Comparison of ENCODE assay signal across 8 cellular contexts in genomic region chr12:53268009-53268636, GRCh38. TPM values are rescaled to one million over a fixed set of nuclear protein-coding genes. Genes with fewer than 3 reads are reported as not detected.
DNase-seq lines count a peak whose midpoint lies in the region; ATAC-seq and TF ChIP-seq lines count a peak whose summit lies in the region.

ESPL1 (plus strand) TSS chr12:53268299; CDS start chr12:53268767, 468 bp downstream.

- H3K4me1 ChIP-seq in lung (ENCODE audit: control insufficient read depth in 2 of 2, insufficient read depth in 2 of 2, low read length in 2 of 2) = peaks cover 0 to 3% of the 10 kb centered on the region in 2 donors

- no peaks in the 10 kb centered on the region for H3K27me3 ChIP-seq in lung (ENCODE audit: control insufficient read depth, insufficient read depth)

- TF ChIP-seq POLR2A in GM19193 (IDR thresholded peaks at IDR 0.05; ENCODE audit: extremely low read depth, insufficient read depth, insufficient read length) = peak; percentile 66

- 0% methylated on average over 52 to 59 of the region's 59 CpGs for WGBS in lung, 2 donors

- peak; percentile 77 for ATAC-seq in HG03378 (IDR thresholded peaks at IDR 0.05; ENCODE audit: unreplicated experiment)
- peak; percentile 91 for ATAC-seq in lung (ENCODE audit: insufficient read depth, low FRiP score)

- H3K27ac ChIP-seq in C4-2B (peak within 1 kb of the TSS; percentile 79), lung (ENCODE audit: low read depth in 1 of 2, low read length in 1 of 2) (no peak within 1 kb of the TSS)

- no peaks in the 10 kb centered on the region for H3K36me3 ChIP-seq in lung (ENCODE audit: control insufficient read depth in 2 of 2, insufficient read depth in 2 of 2, low read length in 2 of 2)

- H3K9me3 ChIP-seq in lung (ENCODE audit: control insufficient read depth in 2 of 2, insufficient read depth in 1 of 2, low read length in 1 of 2) = no peaks in the 10 kb centered on the region

- H3K4me3 ChIP-seq in lung = peak within 1 kb of the TSS; percentile 69

- TF ChIP-seq CTCF in C4-2B (conservative IDR thresholded peaks at IDR 0.05) (no peak), lung (IDR thresholded peaks at IDR 0.05; ENCODE audit: control extremely low read depth, extremely low read depth) (peak; percentile 2)

- peak; percentile 87 for DNase-seq in NCI-H748 (lab: John Stamatoyannopoulos, UW; ENCODE audit: unreplicated experiment)
- DNase-seq in activated CD4-positive, alpha-beta T cell treated with anti-CD3 and anti-CD28 coated beads, Interleukin-2, amount 50 U/mL, for 4 hours = peak; percentile 72
- DNase-seq in ecto neural progenitor cell (ENCODE audit: low spot score) = peak; percentile 93
- peak; percentile 62 for DNase-seq in lung (ENCODE audit: low spot score)
- peak; percentile 75 for DNase-seq in stimulated activated CD8-positive, alpha-beta memory T cell treated with anti-CD3 and anti-CD28 coated beads, Interleukin-12 subunit alpha, Interleukin-12 subunit beta, amount 100 ng/mL, for 1 hour (ENCODE audit: low read depth)

RNA-seq across cellular contexts. Expression of gene ESPL1, which starts in this region (rescaled TPM):
- 1 to 10 TPM; 2.0 to 6.7 TPM for total RNA-seq in lung
- polyA plus RNA-seq in lung = under 1 TPM; 0.77 to 0.97 TPM
